Comparison of ENCODE assay signal across 8 cellular contexts in the genomic region with DNA sequence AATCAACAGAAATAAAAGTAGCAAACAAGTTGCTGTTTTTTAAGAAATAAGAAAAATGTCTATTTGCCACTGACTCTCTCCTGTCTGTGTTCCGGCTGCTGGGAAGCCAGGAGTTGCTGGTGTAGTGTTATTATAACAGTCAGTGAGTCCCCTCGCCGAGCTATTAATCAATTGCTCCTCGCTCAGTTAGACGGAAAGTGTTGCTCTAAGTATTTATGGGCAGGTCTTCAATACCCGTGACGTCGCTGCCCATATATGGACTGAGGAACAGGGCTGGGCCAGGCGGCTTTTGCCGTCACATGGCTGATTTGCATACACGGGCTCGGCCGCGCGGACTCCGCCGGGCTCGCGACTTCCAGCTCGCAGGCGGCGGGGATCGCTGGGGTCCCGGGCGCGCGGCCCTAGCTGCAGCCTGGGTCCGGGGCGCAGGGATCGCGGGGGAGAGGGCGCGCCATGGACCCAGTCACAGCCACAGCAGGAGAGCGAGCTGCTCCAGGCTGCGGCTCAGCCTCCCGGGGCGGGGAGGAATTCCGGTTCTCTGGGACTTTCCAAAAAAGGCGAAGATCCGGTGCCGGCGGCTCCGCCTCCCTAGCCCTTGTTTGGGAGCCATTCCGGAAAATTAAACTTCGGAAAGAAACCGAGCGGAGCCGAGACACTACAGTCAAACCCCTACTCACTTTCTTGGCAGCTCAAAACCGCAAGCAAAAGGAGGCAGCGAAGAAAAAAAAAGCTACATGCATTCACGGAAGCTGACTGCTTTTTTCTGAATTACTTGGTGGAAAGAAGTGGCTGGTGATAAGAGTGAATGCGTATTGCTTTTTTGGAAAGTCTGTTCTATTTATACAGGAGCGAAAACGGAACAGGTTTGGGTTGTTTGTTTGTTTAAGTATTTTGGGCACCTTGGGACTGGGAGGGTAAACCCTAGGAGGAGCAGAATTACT. TPM values are rescaled to one million over a fixed set of nuclear protein-coding genes. Genes with fewer than 3 reads are reported as not detected.
DNase-seq lines count a peak whose midpoint lies in the region; ATAC-seq and TF ChIP-seq lines count a peak whose summit lies in the region.

A gene (minus strand): TSS at position 188 of the 941 bp plus-strand sequence. CDS start 337 bp downstream, outside the sequence.

- H3K9ac ChIP-seq in mesenchymal stem cell (ENCODE audit: low read length): peak within 1 kb of the TSS; percentile 96

- POLR2A ChIA-PET in CD8-positive, alpha-beta T cell (lab: Charles Lee): interaction anchor here (0.7 to 3.8 kb wide), 13 partner anchors 12 to 904 kb away, joined by 3 to 45 read pairs (median 4); a partner anchor contains a TSS

- H3K4ac ChIP-seq in mesenchymal stem cell (ENCODE audit: low read depth in 1 of 2, low read length in 2 of 2): peak within 1 kb of the TSS in 1 of 2 experiments; percentile 24

- H4K91ac ChIP-seq in mesenchymal stem cell (ENCODE audit: low read length): peak within 1 kb of the TSS; percentile 47

- H3K23ac ChIP-seq in mesenchymal stem cell (ENCODE audit: low read length in 2 of 2): no peak within 1 kb of the TSS

- H3K4me3 ChIP-seq in CD8-positive, alpha-beta T cell (ENCODE audit: low read depth, low read length): peak within 1 kb of the TSS; percentile 85
- H3K4me3 ChIP-seq in HL-60 (replicated peaks; ENCODE audit: insufficient read depth, low read length) (peak within 1 kb of the TSS; percentile 62), mesenchymal stem cell (ENCODE audit: insufficient read depth in 1 of 2, low read depth in 1 of 2, low read length in 2 of 2) (peak within 1 kb of the TSS; percentile 84 to 93)

- H2BK5ac ChIP-seq in mesenchymal stem cell (ENCODE audit: low read depth, low read length, poor library complexity, severe bottlenecking): no peak within 1 kb of the TSS

- H3K27ac Mint-ChIP-seq in CD8-positive, alpha-beta T cell: peak within 1 kb of the TSS; percentile 98
- H3K27ac Mint-ChIP-seq in activated CD8-positive, alpha-beta memory T cell treated with anti-CD3 and anti-CD28 coated beads, Interleukin-2, amount 10 ng/mL, durations not matched to agents 7 days and 5 days: peak within 1 kb of the TSS; percentile 92
- peak within 1 kb of the TSS; percentile 86 to 92 for H3K27ac Mint-ChIP-seq in effector memory CD8-positive, alpha-beta T cell

- WGBS in mesenchymal stem cell: under 1% methylated on average over 54 of the region's 54 CpGs

- H2BK15ac ChIP-seq in mesenchymal stem cell (ENCODE audit: low read depth, poor library complexity, severe bottlenecking): peak within 1 kb of the TSS; percentile 26

- peak within 1 kb of the TSS; percentile 98 for H3K4me2 ChIP-seq in mesenchymal stem cell (ENCODE audit: low read length, poor library complexity, severe bottlenecking)

- ATAC-seq in CD8-positive, alpha-beta T cell: peak; percentile 82
- peak; percentile 69 for ATAC-seq in GM19463 (IDR thresholded peaks at IDR 0.05; ENCODE audit: unreplicated experiment)
- peak; percentile 81 for ATAC-seq in activated CD8-positive, alpha-beta memory T cell treated with anti-CD3 and anti-CD28 coated beads, Interleukin-2, amount 10 ng/mL, durations not matched to agents 7 days and 5 days
- peak; percentile 79 for ATAC-seq in effector memory CD8-positive, alpha-beta T cell (replicated peaks)

- H3K4me3 Mint-ChIP-seq in CD8-positive, alpha-beta T cell: peak within 1 kb of the TSS; percentile 98
- H3K4me3 Mint-ChIP-seq in activated CD8-positive, alpha-beta memory T cell treated with anti-CD3 and anti-CD28 coated beads, Interleukin-2, amount 10 ng/mL, durations not matched to agents 7 days and 5 days: peak within 1 kb of the TSS; percentile 83
- peak within 1 kb of the TSS; percentile 96 to 99 for H3K4me3 Mint-ChIP-seq in effector memory CD8-positive, alpha-beta T cell

- peak within 1 kb of the TSS; percentile 51 for H4K8ac ChIP-seq in mesenchymal stem cell (ENCODE audit: low read length)

- H3K14ac ChIP-seq in mesenchymal stem cell (ENCODE audit: low read length in 2 of 2): peak within 1 kb of the TSS in 1 of 2 experiments; percentile 44

- H3K27me3 Mint-ChIP-seq in CD8-positive, alpha-beta T cell (ENCODE audit: low read depth): peaks cover 27% of the 10 kb centered on the region
- H3K27me3 Mint-ChIP-seq in activated CD8-positive, alpha-beta memory T cell treated with anti-CD3 and anti-CD28 coated beads, Interleukin-2, amount 10 ng/mL, durations not matched to agents 7 days and 5 days: peaks cover 76% of the 10 kb centered on the region
- H3K27me3 Mint-ChIP-seq in effector memory CD8-positive, alpha-beta T cell: peaks cover 53 to 66% of the 10 kb centered on the region in 2 donors

- intact Hi-C loops in CD8-positive, alpha-beta T cell (cut with DNase I, micrococcal nuclease): loop anchor here (1.0 to 10.0 kb wide), 16 partner anchors 12 to 914 kb away; a partner anchor contains a TSS

- no peaks in the 10 kb centered on the region for H3K9me3 ChIP-seq in CD8-positive, alpha-beta T cell (ENCODE audit: low read length)
- no peaks in the 10 kb centered on the region for H3K9me3 ChIP-seq in mesenchymal stem cell (ENCODE audit: control insufficient read depth, low read length)

- peak within 1 kb of the TSS; percentile 62 for H2BK120ac ChIP-seq in mesenchymal stem cell (ENCODE audit: low read depth, low read length)

- no peaks in the 10 kb centered on the region for H3K36me3 ChIP-seq in CD8-positive, alpha-beta T cell (ENCODE audit: insufficient read depth, low read length)
- H3K36me3 ChIP-seq in mesenchymal stem cell (ENCODE audit: control insufficient read depth in 1 of 2, insufficient read depth in 2 of 2, low read depth in 1 of 2, low read length in 2 of 2): peaks cover 0 to 24% of the 10 kb centered on the region in 2 experiments

- H3K27me3 ChIP-seq in CD8-positive, alpha-beta T cell (ENCODE audit: insufficient read depth, low read length): peaks cover 6% of the 10 kb centered on the region
- H3K27me3 ChIP-seq in HL-60 (ENCODE audit: insufficient read depth, poor library complexity, severe bottlenecking) (peaks cover 43% of the 10 kb centered on the region), mesenchymal stem cell (ENCODE audit: control insufficient read depth in 1 of 2, insufficient read depth in 1 of 2, low read length in 2 of 2) (peaks cover 9 to 59% of the 10 kb centered on the region in 2 experiments)

- H3K9me3 Mint-ChIP-seq in CD8-positive, alpha-beta T cell: no peaks in the 10 kb centered on the region
- H3K9me3 Mint-ChIP-seq in activated CD8-positive, alpha-beta memory T cell treated with anti-CD3 and anti-CD28 coated beads, Interleukin-2, amount 10 ng/mL, durations not matched to agents 7 days and 5 days (ENCODE audit: low read depth): no peaks in the 10 kb centered on the region
- H3K9me3 Mint-ChIP-seq in effector memory CD8-positive, alpha-beta T cell: no peaks in the 10 kb centered on the region

- peak within 1 kb of the TSS; percentile 37 to 63 for H3K18ac ChIP-seq in mesenchymal stem cell (ENCODE audit: low read depth in 1 of 2, low read length in 2 of 2)

- H3K4me1 ChIP-seq in CD8-positive, alpha-beta T cell (ENCODE audit: insufficient read depth, low read length): peaks cover 35% of the 10 kb centered on the region
- peaks cover 31% of the 10 kb centered on the region for H3K4me1 ChIP-seq in mesenchymal stem cell (ENCODE audit: control insufficient read depth, insufficient read depth, low read depth, low read length)

- H2AFZ ChIP-seq in mesenchymal stem cell (ENCODE audit: low read depth, low read length): peak within 1 kb of the TSS; percentile 55

- peaks cover 45% of the 10 kb centered on the region for H3K4me1 Mint-ChIP-seq in CD8-positive, alpha-beta T cell (ENCODE audit: low read depth)
- H3K4me1 Mint-ChIP-seq in activated CD8-positive, alpha-beta memory T cell treated with anti-CD3 and anti-CD28 coated beads, Interleukin-2, amount 10 ng/mL, durations not matched to agents 7 days and 5 days: peaks cover 45% of the 10 kb centered on the region
- peaks cover 38 to 56% of the 10 kb centered on the region in 2 donors for H3K4me1 Mint-ChIP-seq in effector memory CD8-positive, alpha-beta T cell (ENCODE audit: low read depth in 2 of 2)

- no peaks in the 10 kb centered on the region for H3K79me1 ChIP-seq in mesenchymal stem cell (replicated peaks; ENCODE audit: low read length, poor library complexity, severe bottlenecking)

- peak within 1 kb of the TSS; percentile 73 for H3K27ac ChIP-seq in CD8-positive, alpha-beta T cell (ENCODE audit: low read depth, low read length)
- peak within 1 kb of the TSS; percentile 57 for H3K27ac ChIP-seq in HL-60 (replicated peaks)
- H3K27ac ChIP-seq in mesenchymal stem cell (ENCODE audit: low read length, poor library complexity, severe bottlenecking): peak within 1 kb of the TSS; percentile 54

- no peak within 1 kb of the TSS for H2AK5ac ChIP-seq in mesenchymal stem cell (ENCODE audit: low read length, severe bottlenecking)

- H2BK12ac ChIP-seq in mesenchymal stem cell (ENCODE audit: low read length in 2 of 2): peak within 1 kb of the TSS in 1 of 2 experiments; percentile 45

- CTCF ChIA-PET in CD8-positive, alpha-beta T cell (lab: Charles Lee): interaction anchor here (0.9 to 5.4 kb wide), 17 partner anchors 10 to 379 kb away, joined by 3 to 98 read pairs (median 7); a partner anchor contains a TSS
- CTCF ChIA-PET in activated CD8-positive, alpha-beta memory T cell treated with anti-CD3 and anti-CD28 coated beads, Interleukin-2, amount 10 ng/mL, durations not matched to agents 7 days and 5 days (lab: Charles Lee): interaction anchor here (0.7 to 10.1 kb wide), 17 partner anchors 11 to 357 kb away, joined by 3 to 104 read pairs (median 9); a partner anchor contains a TSS

- H3K36me3 Mint-ChIP-seq in CD8-positive, alpha-beta T cell: peaks cover 9% of the 10 kb centered on the region
- H3K36me3 Mint-ChIP-seq in activated CD8-positive, alpha-beta memory T cell treated with anti-CD3 and anti-CD28 coated beads, Interleukin-2, amount 10 ng/mL, durations not matched to agents 7 days and 5 days: peaks cover 14% of the 10 kb centered on the region
- peaks cover 19% of the 10 kb centered on the region for H3K36me3 Mint-ChIP-seq in effector memory CD8-positive, alpha-beta T cell (ENCODE audit: insufficient read depth)

- peak; percentile 90 to 97 (median 95) for DNase-seq in CD8-positive, alpha-beta T cell
- peak; percentile 71 to 94 for DNase-seq in HL-60 (ENCODE audit: low read depth in 1 of 2, low spot score in 1 of 2)
- peak; percentile 86 for DNase-seq in NK-92 treated with Interleukin-12 subunit alpha and Interleukin-12 subunit beta, amount 100 ng/mL, for 24 hours (lab: John Stamatoyannopoulos, UW)
- DNase-seq in activated CD8-positive, alpha-beta memory T cell treated with anti-CD3 and anti-CD28 coated beads, Interleukin-2, amount 10 ng/mL, durations not matched to agents 7 days and 5 days: peak; percentile 97
- DNase-seq in effector memory CD8-positive, alpha-beta T cell: peak; percentile 93 to 98 (median 95)
- peak; percentile 98 for DNase-seq in mesenchymal stem cell
- peak; percentile 83 for DNase-seq in stimulated activated CD8-positive, alpha-beta memory T cell treated with anti-CD3 and anti-CD28 coated beads, Interleukin-12 subunit alpha, Interleukin-12 subunit beta, amount 100 ng/mL, for 24 hours (ENCODE audit: extremely low read depth)

- TF ChIP-seq CTCF in CD8-positive, alpha-beta T cell (IDR thresholded peaks at IDR 0.05): no peak
- TF ChIP-seq CTCF in HL-60 (IDR thresholded peaks at IDR 0.05; ENCODE audit: insufficient read depth, low read length): no peak

RNA-seq across cellular contexts. Expression of the gene that starts here (rescaled TPM):
- total RNA-seq in CD8-positive, alpha-beta T cell: 1 to 10 TPM; 5.6 to 6.1 TPM
- total RNA-seq in activated CD8-positive, alpha-beta memory T cell treated with anti-CD3 and anti-CD28 coated beads, Interleukin-2, amount 10 ng/mL, durations not matched to agents 7 days and 5 days: 10 to 100 TPM in 1 of 2 experiments, 1 to 10 TPM in 1; 4.7 to 21.6 TPM
- 0.47 TPM for polyA plus RNA-seq in mesenchymal stem cell (2013, experiment 1 of 2)
- polyA plus RNA-seq in mesenchymal stem cell (2013, experiment 2 of 2): 0.33 TPM

Comparison
In these comparisons a context has a peak if more than half of its experiments do, and no peak if none do; other contexts are left out.
1. Peak in every context shown above with its lines: DNase-seq, ATAC-seq, H3K4me3 ChIP-seq and H3K27ac ChIP-seq.